Comparison of ENCODE assay signal across 1 cellular context in the genomic region with DNA sequence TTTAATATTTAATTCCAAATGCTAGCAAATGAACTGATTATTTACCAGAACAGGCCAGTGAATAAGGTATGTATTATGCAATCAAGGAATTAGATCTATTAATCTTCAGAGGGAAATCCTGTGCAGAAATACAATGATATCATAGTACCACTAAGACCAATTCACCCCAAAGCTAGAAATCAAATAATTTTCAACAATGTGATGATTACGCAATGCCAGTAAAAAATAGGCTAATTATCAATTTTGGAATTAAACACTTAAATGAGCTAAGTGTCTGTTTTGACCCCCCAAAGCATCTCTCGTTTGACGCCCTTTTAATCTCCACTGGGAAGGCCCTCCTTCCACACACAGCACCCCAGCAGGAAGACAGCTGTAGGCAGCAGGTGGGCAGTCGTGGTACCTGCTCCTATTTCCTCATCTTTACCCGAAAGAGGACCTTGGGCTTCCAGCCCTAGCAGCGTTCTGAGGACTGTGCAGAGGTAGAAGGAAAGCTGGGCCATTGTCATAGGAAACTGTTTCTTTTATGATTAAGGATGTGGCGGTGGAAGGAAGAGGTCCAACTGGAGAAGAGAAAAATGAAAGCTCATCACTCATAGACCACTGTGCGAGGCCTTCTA.
TF ChIP-seq lines count a peak whose summit lies in the region.

No MANE protein-coding gene starts in this region.

TF ChIP-seq in SK-N-SH, 30 proteins besides CTCF, POLR2A, EP300 and RAD21:
- TF ChIP-seq POLR2AphosphoS5 (IDR thresholded peaks at IDR 0.05; ENCODE audit: low read depth, low read length) (no peak), FOSL2 (IDR thresholded peaks at IDR 0.05; ENCODE audit: borderline replicate concordance, low read depth) (no peak), CHD2 (IDR thresholded peaks at IDR 0.05; ENCODE audit: low read length, partially characterized antibody) (no peak), SMC3 (IDR thresholded peaks at IDR 0.05; ENCODE audit: low read depth, low read length) (no peak), NFIC (IDR thresholded peaks at IDR 0.05; ENCODE audit: borderline replicate concordance) (no peak), USF2 (IDR thresholded peaks at IDR 0.05; ENCODE audit: borderline replicate concordance, low read depth, low read length) (no peak), RFX5 (IDR thresholded peaks at IDR 0.05; ENCODE audit: low read length) (no peak), ZBTB33 (IDR thresholded peaks at IDR 0.05; ENCODE audit: borderline replicate concordance, low read depth) (no peak), MEF2A (IDR thresholded peaks at IDR 0.05; ENCODE audit: borderline replicate concordance, low read depth) (no peak), EZH2phosphoT487 (IDR thresholded peaks at IDR 0.05; ENCODE audit: borderline replicate concordance, low read depth) (no peak), IRF3 (IDR thresholded peaks at IDR 0.05; ENCODE audit: low read depth, low read length) (no peak), TCF12 (IDR thresholded peaks at IDR 0.05) (no peak), JUND (IDR thresholded peaks at IDR 0.05) (no peak), YY1 (IDR thresholded peaks at IDR 0.05; ENCODE audit: low read depth) (no peak), GABPA (IDR thresholded peaks at IDR 0.05; ENCODE audit: low read depth) (no peak), REST (IDR thresholded peaks at IDR 0.05; ENCODE audit: low read depth, low read length) (no peak), TAF1 (IDR thresholded peaks at IDR 0.05; ENCODE audit: borderline replicate concordance, low read depth, low read length) (no peak)
- TF ChIP-seq, protein P1, sequence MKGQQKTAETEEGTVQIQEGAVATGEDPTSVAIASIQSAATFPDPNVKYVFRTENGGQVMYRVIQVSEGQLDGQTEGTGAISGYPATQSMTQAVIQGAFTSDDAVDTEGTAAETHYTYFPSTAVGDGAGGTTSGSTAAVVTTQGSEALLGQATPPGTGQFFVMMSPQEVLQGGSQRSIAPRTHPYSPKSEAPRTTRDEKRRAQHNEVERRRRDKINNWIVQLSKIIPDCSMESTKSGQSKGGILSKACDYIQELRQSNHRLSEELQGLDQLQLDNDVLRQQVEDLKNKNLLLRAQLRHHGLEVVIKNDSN (IDR thresholded peaks at IDR 0.05; ENCODE audit: borderline replicate concordance, low read depth), result no peak
- TF ChIP-seq, protein P2, sequence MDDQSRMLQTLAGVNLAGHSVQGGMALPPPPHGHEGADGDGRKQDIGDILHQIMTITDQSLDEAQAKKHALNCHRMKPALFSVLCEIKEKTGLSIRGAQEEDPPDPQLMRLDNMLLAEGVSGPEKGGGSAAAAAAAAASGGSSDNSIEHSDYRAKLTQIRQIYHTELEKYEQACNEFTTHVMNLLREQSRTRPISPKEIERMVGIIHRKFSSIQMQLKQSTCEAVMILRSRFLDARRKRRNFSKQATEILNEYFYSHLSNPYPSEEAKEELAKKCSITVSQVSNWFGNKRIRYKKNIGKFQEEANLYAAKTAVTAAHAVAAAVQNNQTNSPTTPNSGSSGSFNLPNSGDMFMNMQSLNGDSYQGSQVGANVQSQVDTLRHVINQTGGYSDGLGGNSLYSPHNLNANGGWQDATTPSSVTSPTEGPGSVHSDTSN (IDR thresholded peaks at IDR 0.05), result no peak
TF ChIP-seq in SK-N-SH: peak in this region for 0.
